1 cellular context compared by ENCODE assay signal in the genomic region with DNA sequence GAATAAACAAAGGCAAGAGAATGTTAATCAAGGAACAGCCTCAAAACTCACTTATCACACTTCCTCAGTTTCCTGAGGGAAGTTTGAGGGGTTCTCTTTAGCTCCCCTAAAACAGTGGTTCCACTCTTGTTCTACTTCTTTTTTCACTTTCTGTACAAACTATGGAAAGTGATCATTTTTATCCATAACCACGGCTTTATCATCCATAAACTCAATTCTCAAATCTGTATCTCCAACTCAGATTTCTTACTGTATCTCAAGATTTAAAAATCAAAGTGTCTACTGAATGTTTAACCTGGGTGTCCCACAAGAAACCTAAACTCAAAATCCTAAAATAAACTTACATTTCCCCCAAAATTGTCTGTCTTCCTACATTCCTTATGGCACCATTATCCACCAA.
TF ChIP-seq lines count a peak whose summit lies in the region.

No MANE protein-coding gene starts in this region.

TF ChIP-seq in K562, 482 proteins besides CTCF, POLR2A, EP300 and RAD21:
- no peak for TF ChIP-seq HLTF (IDR thresholded peaks at IDR 0.05)
- TF ChIP-seq, protein P1, sequence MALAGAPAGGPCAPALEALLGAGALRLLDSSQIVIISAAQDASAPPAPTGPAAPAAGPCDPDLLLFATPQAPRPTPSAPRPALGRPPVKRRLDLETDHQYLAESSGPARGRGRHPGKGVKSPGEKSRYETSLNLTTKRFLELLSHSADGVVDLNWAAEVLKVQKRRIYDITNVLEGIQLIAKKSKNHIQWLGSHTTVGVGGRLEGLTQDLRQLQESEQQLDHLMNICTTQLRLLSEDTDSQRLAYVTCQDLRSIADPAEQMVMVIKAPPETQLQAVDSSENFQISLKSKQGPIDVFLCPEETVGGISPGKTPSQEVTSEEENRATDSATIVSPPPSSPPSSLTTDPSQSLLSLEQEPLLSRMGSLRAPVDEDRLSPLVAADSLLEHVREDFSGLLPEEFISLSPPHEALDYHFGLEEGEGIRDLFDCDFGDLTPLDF (CRISPR knock-in tag; IDR thresholded peaks at IDR 0.05): no peak
- TF ChIP-seq NCOA1 (IDR thresholded peaks at IDR 0.05; ENCODE audit: low read depth): no peak
- TF ChIP-seq, protein P2, sequence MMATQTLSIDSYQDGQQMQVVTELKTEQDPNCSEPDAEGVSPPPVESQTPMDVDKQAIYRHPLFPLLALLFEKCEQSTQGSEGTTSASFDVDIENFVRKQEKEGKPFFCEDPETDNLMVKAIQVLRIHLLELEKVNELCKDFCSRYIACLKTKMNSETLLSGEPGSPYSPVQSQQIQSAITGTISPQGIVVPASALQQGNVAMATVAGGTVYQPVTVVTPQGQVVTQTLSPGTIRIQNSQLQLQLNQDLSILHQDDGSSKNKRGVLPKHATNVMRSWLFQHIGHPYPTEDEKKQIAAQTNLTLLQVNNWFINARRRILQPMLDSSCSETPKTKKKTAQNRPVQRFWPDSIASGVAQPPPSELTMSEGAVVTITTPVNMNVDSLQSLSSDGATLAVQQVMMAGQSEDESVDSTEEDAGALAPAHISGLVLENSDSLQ (IDR thresholded peaks at IDR 0.05): no peak
- TF ChIP-seq, protein P3, sequence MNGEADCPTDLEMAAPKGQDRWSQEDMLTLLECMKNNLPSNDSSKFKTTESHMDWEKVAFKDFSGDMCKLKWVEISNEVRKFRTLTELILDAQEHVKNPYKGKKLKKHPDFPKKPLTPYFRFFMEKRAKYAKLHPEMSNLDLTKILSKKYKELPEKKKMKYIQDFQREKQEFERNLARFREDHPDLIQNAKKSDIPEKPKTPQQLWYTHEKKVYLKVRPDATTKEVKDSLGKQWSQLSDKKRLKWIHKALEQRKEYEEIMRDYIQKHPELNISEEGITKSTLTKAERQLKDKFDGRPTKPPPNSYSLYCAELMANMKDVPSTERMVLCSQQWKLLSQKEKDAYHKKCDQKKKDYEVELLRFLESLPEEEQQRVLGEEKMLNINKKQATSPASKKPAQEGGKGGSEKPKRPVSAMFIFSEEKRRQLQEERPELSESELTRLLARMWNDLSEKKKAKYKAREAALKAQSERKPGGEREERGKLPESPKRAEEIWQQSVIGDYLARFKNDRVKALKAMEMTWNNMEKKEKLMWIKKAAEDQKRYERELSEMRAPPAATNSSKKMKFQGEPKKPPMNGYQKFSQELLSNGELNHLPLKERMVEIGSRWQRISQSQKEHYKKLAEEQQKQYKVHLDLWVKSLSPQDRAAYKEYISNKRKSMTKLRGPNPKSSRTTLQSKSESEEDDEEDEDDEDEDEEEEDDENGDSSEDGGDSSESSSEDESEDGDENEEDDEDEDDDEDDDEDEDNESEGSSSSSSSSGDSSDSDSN (IDR thresholded peaks at IDR 0.05; ENCODE audit: borderline replicate concordance in 1 of 2, low read depth in 2 of 2, low read length in 2 of 2): no peak
- peak; percentile 51 to 59; a peak in 3 of 4 replicates for TF ChIP-seq KDM1A (IDR thresholded peaks at IDR 0.05)
- TF ChIP-seq NELFE (IDR thresholded peaks at IDR 0.05; ENCODE audit: insufficient read depth, insufficient read length): no peak
